In the genomic region with DNA sequence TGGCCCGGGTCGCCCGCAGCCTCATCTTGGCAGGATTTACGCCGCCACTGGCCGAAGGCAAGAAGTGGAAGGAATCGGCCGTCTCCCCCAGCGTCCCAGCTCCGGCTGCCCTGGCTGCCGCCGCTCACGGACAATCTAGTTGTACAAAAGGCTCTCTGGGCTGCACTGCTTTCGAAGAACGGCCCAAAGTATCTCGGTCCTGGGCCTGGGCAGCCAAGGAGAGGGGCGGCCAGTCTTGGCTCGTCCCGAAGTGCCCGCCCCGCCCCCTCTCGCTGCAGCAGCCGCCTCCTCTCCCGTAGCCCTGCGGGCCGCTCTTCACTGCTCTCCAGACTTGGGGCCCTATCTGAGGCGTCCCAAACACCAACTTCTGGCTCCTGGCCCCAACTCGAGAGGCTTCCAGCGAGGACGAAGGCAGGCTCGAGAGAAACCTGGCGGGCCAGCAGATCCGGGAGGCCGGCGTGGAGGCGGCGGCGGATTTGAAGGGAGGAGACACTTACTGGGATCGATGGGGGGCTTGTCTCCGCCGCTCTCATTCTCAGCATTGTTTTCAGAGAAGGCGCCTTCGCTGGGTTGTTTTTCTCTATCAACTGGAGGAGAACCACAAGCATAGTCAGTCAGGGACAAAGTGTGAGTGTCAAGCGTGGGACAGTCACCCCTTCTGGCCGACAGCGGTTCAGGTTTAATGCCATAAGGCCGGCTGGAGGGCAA, we compare ENCODE assay signal across 9 cellular contexts. TPM values are rescaled to one million over a fixed set of nuclear protein-coding genes. Genes with fewer than 3 reads are reported as not detected.
DNase-seq lines count a peak whose midpoint lies in the region; ATAC-seq, FAIRE-seq and TF ChIP-seq lines count a peak whose summit lies in the region.
"Had no signal": no experiment of that assay in that cellular context is flagged by ENCODE, and none has a peak within 500 bp of the region (broad histone marks: within the 10 kb centered on the region; RNA-seq: fewer than 3 reads in every experiment).

No MANE protein-coding gene starts in this region.

- H3K27me3 Mint-ChIP-seq in CD4-positive, alpha-beta memory T cell, result peaks cover 52 to 66% of the 10 kb centered on the region in 2 donors

- no peak for FAIRE-seq in D721Med (lab: Jason Lieb, UNC)

- 13 to 25% methylated on average over 47 of the region's 47 CpGs for WGBS in esophagus, 2 donors

- ATAC-seq in GM19328 (IDR thresholded peaks at IDR 0.05; ENCODE audit: unreplicated experiment) (no peak), HG02610 (IDR thresholded peaks at IDR 0.05; ENCODE audit: unreplicated experiment) (no peak)

- peak overlapping the region in 6 of 8 donors; percentile 25 to 73 (median 51) for H3K4me3 Mint-ChIP-seq in CD4-positive, alpha-beta memory T cell

- peaks cover 14 to 44% (median 25%) of the 10 kb centered on the region in 4 donors for H3K4me1 Mint-ChIP-seq in CD4-positive, alpha-beta memory T cell

- TF ChIP-seq CTCF in D721Med (IDR thresholded peaks at IDR 0.05; ENCODE audit: insufficient read depth, missing control alignments), result no peak

- CTCF ChIA-PET in CD4-positive, alpha-beta memory T cell (lab: Charles Lee; ENCODE audit: partially characterized antibody), result no interaction called here

- no peaks in the 10 kb centered on the region for H3K36me3 ChIP-seq in CD4-positive, alpha-beta memory T cell (ENCODE audit: insufficient read depth, low read length)
- no peaks in the 10 kb centered on the region for H3K36me3 ChIP-seq in esophagus (ENCODE audit: control insufficient read depth in 2 of 2, insufficient read depth in 2 of 2, low read length in 1 of 2)

- intact Hi-C loops in CD4-positive, alpha-beta memory T cell (cut with micrococcal nuclease), result loop anchor here (5.0 to 10.0 kb wide), 6 partner anchors 67 to 1312 kb away; partner anchors contain the start of genes HOXA1 and SNX10
- intact Hi-C loops in posterior vena cava (cut with DNase I), result loop anchor here (5.0 to 10.0 kb wide), 5 partner anchors 790 to 1310 kb away; partner anchors contain the start of genes CBX3 (in 1 of the 2) and HNRNPA2B1 (in 1 of the 2)

- no peak for DNase-seq in CD4-positive, alpha-beta memory T cell
- DNase-seq in M059J (ENCODE audit: low read depth) (peak; percentile 60), posterior vena cava (ENCODE audit: low spot score) (peak; percentile 87), D721Med (ENCODE audit: insufficient read length, low spot score) (no peak), Ammon's horn (ENCODE audit: low spot score) (no peak)
- DNase-seq: stimulated activated CD4-positive, alpha-beta T cell treated with anti-CD3 and anti-CD28 coated beads, Interleukin-12 subunit alpha, Interleukin-12 subunit beta, amount 100 ng/mL, for 4 hours had no signal

- H3K4me1 ChIP-seq in CD4-positive, alpha-beta memory T cell (ENCODE audit: insufficient read depth, low read length), result peaks cover 46% of the 10 kb centered on the region
- peaks cover 2 to 4% of the 10 kb centered on the region in 2 donors for H3K4me1 ChIP-seq in esophagus (ENCODE audit: control insufficient read depth in 2 of 2, insufficient read depth in 2 of 2, low read length in 1 of 2)

- H3K9me3 ChIP-seq in CD4-positive, alpha-beta memory T cell (ENCODE audit: control insufficient read depth in 1 of 2, low read length in 2 of 2), result no peaks in the 10 kb centered on the region
- H3K9me3 ChIP-seq in esophagus (ENCODE audit: control insufficient read depth in 2 of 2, insufficient read depth in 1 of 2, low read depth in 1 of 2, low read length in 1 of 2), result peaks cover 0 to 14% of the 10 kb centered on the region in 2 donors

- H3K36me3 Mint-ChIP-seq in CD4-positive, alpha-beta memory T cell, result no peaks in the 10 kb centered on the region

- peaks cover 83% of the 10 kb centered on the region for H3K27me3 ChIP-seq in CD4-positive, alpha-beta memory T cell (ENCODE audit: insufficient read depth, low read length)
- H3K27me3 ChIP-seq in esophagus (ENCODE audit: control insufficient read depth in 1 of 2, insufficient read depth in 2 of 2, low read length in 2 of 2), result peaks cover 5 to 44% of the 10 kb centered on the region in 2 donors

- H3K27ac ChIP-seq in CD4-positive, alpha-beta memory T cell (ENCODE audit: low read depth, low read length), result no peak overlapping the region
- H3K27ac ChIP-seq in esophagus (ENCODE audit: low read depth in 2 of 2, low read length in 1 of 2), result no peak overlapping the region

- H3K9me3 Mint-ChIP-seq in CD4-positive, alpha-beta memory T cell, result peaks cover 0 to 49% (median 5%) of the 10 kb centered on the region in 8 donors

- peak overlapping the region in 5 of 7 donors; percentile 25 to 92 (median 89) for H3K27ac Mint-ChIP-seq in CD4-positive, alpha-beta memory T cell

- POLR2A ChIA-PET in CD4-positive, alpha-beta memory T cell (lab: Charles Lee; ENCODE audit: partially characterized antibody), result interaction anchor here (1.9 kb wide), 1 partner anchor 26 kb away, joined by 5 read pairs; no protein-coding TSS in a partner anchor

- no peak overlapping the region for H3K4me3 ChIP-seq in CD4-positive, alpha-beta memory T cell (ENCODE audit: low read length in 2 of 2)
- H3K4me3 ChIP-seq in esophagus (ENCODE audit: low read depth in 1 of 2, low read length in 2 of 2), result peak overlapping the region; percentile 10 to 12

RNA-seq across cellular contexts. Expression of gene HOXA9, which starts 0.8 kb away (rescaled TPM):
- total RNA-seq in CD4-positive, alpha-beta memory T cell, result not detected
- not detected for polyA plus RNA-seq in CD4-positive, alpha-beta memory T cell
- total RNA-seq in M059J (2014; rRNA removed; shearing (Covaris generic)), result 66.1 and 66.8 TPM in 2 replicates
- under 1 TPM; 0.49 TPM for polyA plus RNA-seq in esophagus
- total RNA-seq in posterior vena cava, result 1 to 10 TPM; 7.4 TPM

RNA-seq across cellular contexts. Expression of gene HOXA7, which starts 8.1 kb away (rescaled TPM):
- not detected for total RNA-seq in CD4-positive, alpha-beta memory T cell
- not detected for polyA plus RNA-seq in CD4-positive, alpha-beta memory T cell
- total RNA-seq in M059J (2014; rRNA removed; shearing (Covaris generic)), result 3.7 and 4.6 TPM in 2 replicates
- polyA plus RNA-seq in esophagus, result 1 to 10 TPM; 1.5 to 1.8 TPM
- total RNA-seq in posterior vena cava, result 1 to 10 TPM; 6.2 to 6.7 TPM

RNA-seq across cellular contexts. Expression of gene HOXA10, which starts 9.6 kb away (rescaled TPM):
- total RNA-seq in CD4-positive, alpha-beta memory T cell, result not detected
- not detected for polyA plus RNA-seq in CD4-positive, alpha-beta memory T cell
- 15.4 and 16.7 TPM in 2 replicates for total RNA-seq in M059J (2014; rRNA removed; shearing (Covaris generic))
- under 1 TPM; 0.09 to 0.16 TPM for polyA plus RNA-seq in esophagus
- 1 to 10 TPM; 8.9 to 9.2 TPM for total RNA-seq in posterior vena cava

RNA-seq across cellular contexts. Expression of gene HOXA3, which starts 12.2 kb away (rescaled TPM):
- total RNA-seq in CD4-positive, alpha-beta memory T cell, result not detected
- polyA plus RNA-seq in CD4-positive, alpha-beta memory T cell, result under 1 TPM in 1 of 2 donors, not detected in 1; 0.07 TPM
- 0.86 and 8.6 TPM in 2 replicates for total RNA-seq in M059J (2014; rRNA removed; shearing (Covaris generic))
- 1 to 10 TPM; 3.3 to 4.3 TPM for polyA plus RNA-seq in esophagus
- 1 to 10 TPM; 7.2 to 9.3 TPM for total RNA-seq in posterior vena cava

RNA-seq across cellular contexts. Expression of gene HOXA6, which starts 17.0 kb away (rescaled TPM):
- not detected for total RNA-seq in CD4-positive, alpha-beta memory T cell
- polyA plus RNA-seq in CD4-positive, alpha-beta memory T cell, result not detected
- 3.7 TPM in 1 of 2 replicates, not detected in the other for total RNA-seq in M059J (2014; rRNA removed; shearing (Covaris generic))
- under 1 TPM; 0.19 to 0.69 TPM for polyA plus RNA-seq in esophagus
- total RNA-seq in posterior vena cava, result 1 to 10 TPM; 8.6 to 9.1 TPM

Comparison
In these comparisons a context has a peak if more than half of its experiments do, and no peak if none do; other contexts are left out.
1. DNase-seq: peak in M059J (single experiment) and posterior vena cava (single experiment); none in CD4-positive, alpha-beta memory T cell (0 of 5), D721Med (single experiment) and Ammon's horn (single experiment).
2. H3K4me3 ChIP-seq: peak in esophagus (2 of 2); none in CD4-positive, alpha-beta memory T cell (0 of 2).
3. RNA of gene HOXA9, which starts 0.8 kb away (total RNA-seq): 66.1 to 66.8 TPM in M059J and 7.4 TPM in posterior vena cava; not detected in CD4-positive, alpha-beta memory T cell; every median in the first group is over 4 times any median in the second.
4. RNA of gene HOXA10, which starts 9.6 kb away (total RNA-seq): 15.4 to 16.7 TPM in M059J and 8.9 to 9.2 TPM in posterior vena cava; not detected in CD4-positive, alpha-beta memory T cell; every median in the first group is over 4 times any median in the second.